Comparison of ENCODE assay signal across 1 cellular context in the genomic region with DNA sequence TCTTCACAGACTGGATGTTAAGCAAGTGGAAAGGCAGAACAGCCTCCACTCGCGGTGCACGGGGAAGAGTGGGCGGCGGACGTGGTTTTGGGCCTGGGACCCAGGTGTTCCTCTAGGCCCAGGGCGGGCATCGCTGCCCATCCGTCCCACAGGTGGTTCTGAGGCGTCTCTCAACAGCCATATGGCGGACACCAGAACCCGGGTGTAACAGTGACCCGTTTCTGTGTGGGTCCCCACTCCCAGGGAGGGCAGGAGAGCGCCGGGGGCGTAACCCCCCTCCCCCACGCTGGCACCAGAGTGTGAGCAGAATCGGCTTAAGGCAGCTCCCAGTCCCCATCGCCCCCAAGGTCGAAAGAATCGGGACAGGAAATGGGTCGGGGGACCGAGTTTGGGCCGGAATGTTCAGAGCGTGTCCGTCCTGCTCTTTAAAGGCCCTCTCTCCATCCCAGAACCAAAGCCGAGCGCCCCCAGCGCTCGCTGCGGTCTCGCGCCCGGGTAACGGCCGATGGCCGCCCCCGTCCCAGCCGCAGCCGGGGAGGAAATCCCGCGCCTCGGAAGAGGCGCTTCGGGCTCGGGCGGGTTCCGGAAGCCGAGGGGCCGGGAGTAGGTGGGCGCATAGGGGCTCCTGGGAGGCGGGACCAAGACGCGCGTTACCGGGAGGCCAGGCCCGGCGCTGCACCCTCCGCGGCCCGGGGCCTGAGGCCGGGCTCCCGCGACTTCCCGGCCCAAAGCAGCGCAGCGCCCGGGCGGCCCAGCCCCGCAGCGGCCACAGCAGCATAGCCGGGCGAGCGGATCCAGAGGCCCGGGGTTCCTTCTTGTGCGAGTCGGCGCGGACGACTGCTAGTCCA.
A peak's percentile ranks its signal among the peaks of the same experiment; 100 is the strongest.
TF ChIP-seq lines count a peak whose summit lies in the region.

A gene (minus strand): TSS at position 839 of the 848 bp plus-strand sequence. CDS start 61 bp downstream, at position 778.

TF ChIP-seq in HepG2, 621 proteins besides CTCF, POLR2A, EP300 and RAD21 (continued from another document and continues in another):
- TF ChIP-seq, protein P1, sequence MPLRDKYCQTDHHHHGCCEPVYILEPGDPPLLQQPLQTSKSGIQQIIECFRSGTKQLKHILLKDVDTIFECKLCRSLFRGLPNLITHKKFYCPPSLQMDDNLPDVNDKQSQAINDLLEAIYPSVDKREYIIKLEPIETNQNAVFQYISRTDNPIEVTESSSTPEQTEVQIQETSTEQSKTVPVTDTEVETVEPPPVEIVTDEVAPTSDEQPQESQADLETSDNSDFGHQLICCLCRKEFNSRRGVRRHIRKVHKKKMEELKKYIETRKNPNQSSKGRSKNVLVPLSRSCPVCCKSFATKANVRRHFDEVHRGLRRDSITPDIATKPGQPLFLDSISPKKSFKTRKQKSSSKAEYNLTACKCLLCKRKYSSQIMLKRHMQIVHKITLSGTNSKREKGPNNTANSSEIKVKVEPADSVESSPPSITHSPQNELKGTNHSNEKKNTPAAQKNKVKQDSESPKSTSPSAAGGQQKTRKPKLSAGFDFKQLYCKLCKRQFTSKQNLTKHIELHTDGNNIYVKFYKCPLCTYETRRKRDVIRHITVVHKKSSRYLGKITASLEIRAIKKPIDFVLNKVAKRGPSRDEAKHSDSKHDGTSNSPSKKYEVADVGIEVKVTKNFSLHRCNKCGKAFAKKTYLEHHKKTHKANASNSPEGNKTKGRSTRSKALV (CRISPR knock-in tag; IDR thresholded peaks at IDR 0.05) = peak; percentile 54; the same call in 1 of the 2 replicates
- TF ChIP-seq, protein P2, sequence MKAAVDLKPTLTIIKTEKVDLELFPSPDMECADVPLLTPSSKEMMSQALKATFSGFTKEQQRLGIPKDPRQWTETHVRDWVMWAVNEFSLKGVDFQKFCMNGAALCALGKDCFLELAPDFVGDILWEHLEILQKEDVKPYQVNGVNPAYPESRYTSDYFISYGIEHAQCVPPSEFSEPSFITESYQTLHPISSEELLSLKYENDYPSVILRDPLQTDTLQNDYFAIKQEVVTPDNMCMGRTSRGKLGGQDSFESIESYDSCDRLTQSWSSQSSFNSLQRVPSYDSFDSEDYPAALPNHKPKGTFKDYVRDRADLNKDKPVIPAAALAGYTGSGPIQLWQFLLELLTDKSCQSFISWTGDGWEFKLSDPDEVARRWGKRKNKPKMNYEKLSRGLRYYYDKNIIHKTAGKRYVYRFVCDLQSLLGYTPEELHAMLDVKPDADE (CRISPR knock-in tag; IDR thresholded peaks at IDR 0.05) = no peak; the same call in 1 of the 2 replicates
- TF ChIP-seq FOXP1 (IDR thresholded peaks at IDR 0.05) (no peak), FOXP1 (CRISPR knock-in tag; IDR thresholded peaks at IDR 0.05) (no peak), ETV6 (CRISPR knock-in tag; conservative IDR thresholded peaks at IDR 0.05) (0 out of 2 replicates have a peak, but pooled peaks have one; percentile 24), ZNF230 (CRISPR knock-in tag; IDR thresholded peaks at IDR 0.05) (peak; percentile 74), IKZF1 (IDR thresholded peaks at IDR 0.05) (no peak), PITX1 (CRISPR knock-in tag; IDR thresholded peaks at IDR 0.05) (peak; percentile 75), MTA3 (CRISPR knock-in tag; IDR thresholded peaks at IDR 0.05) (no peak), ZNF792 (CRISPR knock-in tag; IDR thresholded peaks at IDR 0.05) (peak; percentile 80), NR2C2 (CRISPR knock-in tag; IDR thresholded peaks at IDR 0.05; ENCODE audit: borderline replicate concordance) (peak; percentile 72), ZNF441 (CRISPR knock-in tag; IDR thresholded peaks at IDR 0.05; ENCODE audit: borderline replicate concordance) (peak; percentile 56; the same call in 1 of the 2 replicates), ZNF343 (CRISPR knock-in tag; IDR thresholded peaks at IDR 0.05) (peak; percentile 87), HCFC1 (IDR thresholded peaks at IDR 0.05; ENCODE audit: low read depth, low read length) (no peak), REXO4 (CRISPR knock-in tag; IDR thresholded peaks at IDR 0.05; ENCODE audit: borderline replicate concordance) (no peak), TOPORS (CRISPR knock-in tag; IDR thresholded peaks at IDR 0.05) (no peak), ERF (CRISPR knock-in tag; IDR thresholded peaks at IDR 0.05) (peak; percentile 75), ZNF468 (CRISPR knock-in tag; IDR thresholded peaks at IDR 0.05) (no peak), ZNF337 (CRISPR knock-in tag; IDR thresholded peaks at IDR 0.05; ENCODE audit: borderline replicate concordance, low read depth) (no peak), ZIK1 (CRISPR knock-in tag; IDR thresholded peaks at IDR 0.05; ENCODE audit: borderline replicate concordance, low read depth) (no peak; the same call in 1 of the 2 replicates), SUZ12 (IDR thresholded peaks at IDR 0.05; ENCODE audit: low read depth, low read length) (no peak), ZMYM3 (CRISPR knock-in tag; IDR thresholded peaks at IDR 0.05) (peak; percentile 37), PRPF4 (IDR thresholded peaks at IDR 0.05; ENCODE audit: low read depth, low read length, poor library complexity, severe bottlenecking) (peak; percentile 91), ZNF326 (CRISPR knock-in tag; IDR thresholded peaks at IDR 0.05; ENCODE audit: borderline replicate concordance) (no peak), ZNF564 (CRISPR knock-in tag; IDR thresholded peaks at IDR 0.05) (peak; percentile 68; the same call in 1 of the 2 replicates), SP5 (CRISPR knock-in tag; IDR thresholded peaks at IDR 0.05; ENCODE audit: borderline replicate concordance, low read depth) (peak; percentile 19; the same call in 1 of the 2 replicates), HOXD1 (CRISPR knock-in tag; IDR thresholded peaks at IDR 0.05) (no peak; the same call in 1 of the 2 replicates), ZBTB42 (CRISPR knock-in tag; IDR thresholded peaks at IDR 0.05) (peak; percentile 68; the same call in 1 of the 2 replicates)
- TF ChIP-seq, protein P3, sequence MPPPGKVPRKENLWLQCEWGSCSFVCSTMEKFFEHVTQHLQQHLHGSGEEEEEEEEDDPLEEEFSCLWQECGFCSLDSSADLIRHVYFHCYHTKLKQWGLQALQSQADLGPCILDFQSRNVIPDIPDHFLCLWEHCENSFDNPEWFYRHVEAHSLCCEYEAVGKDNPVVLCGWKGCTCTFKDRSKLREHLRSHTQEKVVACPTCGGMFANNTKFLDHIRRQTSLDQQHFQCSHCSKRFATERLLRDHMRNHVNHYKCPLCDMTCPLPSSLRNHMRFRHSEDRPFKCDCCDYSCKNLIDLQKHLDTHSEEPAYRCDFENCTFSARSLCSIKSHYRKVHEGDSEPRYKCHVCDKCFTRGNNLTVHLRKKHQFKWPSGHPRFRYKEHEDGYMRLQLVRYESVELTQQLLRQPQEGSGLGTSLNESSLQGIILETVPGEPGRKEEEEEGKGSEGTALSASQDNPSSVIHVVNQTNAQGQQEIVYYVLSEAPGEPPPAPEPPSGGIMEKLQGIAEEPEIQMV (CRISPR knock-in tag; IDR thresholded peaks at IDR 0.05; ENCODE audit: low read depth) = peak; percentile 46; the same call in 1 of the 2 replicates
- TF ChIP-seq, protein P4, sequence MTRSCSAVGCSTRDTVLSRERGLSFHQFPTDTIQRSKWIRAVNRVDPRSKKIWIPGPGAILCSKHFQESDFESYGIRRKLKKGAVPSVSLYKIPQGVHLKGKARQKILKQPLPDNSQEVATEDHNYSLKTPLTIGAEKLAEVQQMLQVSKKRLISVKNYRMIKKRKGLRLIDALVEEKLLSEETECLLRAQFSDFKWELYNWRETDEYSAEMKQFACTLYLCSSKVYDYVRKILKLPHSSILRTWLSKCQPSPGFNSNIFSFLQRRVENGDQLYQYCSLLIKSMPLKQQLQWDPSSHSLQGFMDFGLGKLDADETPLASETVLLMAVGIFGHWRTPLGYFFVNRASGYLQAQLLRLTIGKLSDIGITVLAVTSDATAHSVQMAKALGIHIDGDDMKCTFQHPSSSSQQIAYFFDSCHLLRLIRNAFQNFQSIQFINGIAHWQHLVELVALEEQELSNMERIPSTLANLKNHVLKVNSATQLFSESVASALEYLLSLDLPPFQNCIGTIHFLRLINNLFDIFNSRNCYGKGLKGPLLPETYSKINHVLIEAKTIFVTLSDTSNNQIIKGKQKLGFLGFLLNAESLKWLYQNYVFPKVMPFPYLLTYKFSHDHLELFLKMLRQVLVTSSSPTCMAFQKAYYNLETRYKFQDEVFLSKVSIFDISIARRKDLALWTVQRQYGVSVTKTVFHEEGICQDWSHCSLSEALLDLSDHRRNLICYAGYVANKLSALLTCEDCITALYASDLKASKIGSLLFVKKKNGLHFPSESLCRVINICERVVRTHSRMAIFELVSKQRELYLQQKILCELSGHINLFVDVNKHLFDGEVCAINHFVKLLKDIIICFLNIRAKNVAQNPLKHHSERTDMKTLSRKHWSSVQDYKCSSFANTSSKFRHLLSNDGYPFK (CRISPR knock-in tag; IDR thresholded peaks at IDR 0.05; ENCODE audit: borderline replicate concordance) = no peak; the same call in 1 of the 2 replicates
- TF ChIP-seq, protein P5, sequence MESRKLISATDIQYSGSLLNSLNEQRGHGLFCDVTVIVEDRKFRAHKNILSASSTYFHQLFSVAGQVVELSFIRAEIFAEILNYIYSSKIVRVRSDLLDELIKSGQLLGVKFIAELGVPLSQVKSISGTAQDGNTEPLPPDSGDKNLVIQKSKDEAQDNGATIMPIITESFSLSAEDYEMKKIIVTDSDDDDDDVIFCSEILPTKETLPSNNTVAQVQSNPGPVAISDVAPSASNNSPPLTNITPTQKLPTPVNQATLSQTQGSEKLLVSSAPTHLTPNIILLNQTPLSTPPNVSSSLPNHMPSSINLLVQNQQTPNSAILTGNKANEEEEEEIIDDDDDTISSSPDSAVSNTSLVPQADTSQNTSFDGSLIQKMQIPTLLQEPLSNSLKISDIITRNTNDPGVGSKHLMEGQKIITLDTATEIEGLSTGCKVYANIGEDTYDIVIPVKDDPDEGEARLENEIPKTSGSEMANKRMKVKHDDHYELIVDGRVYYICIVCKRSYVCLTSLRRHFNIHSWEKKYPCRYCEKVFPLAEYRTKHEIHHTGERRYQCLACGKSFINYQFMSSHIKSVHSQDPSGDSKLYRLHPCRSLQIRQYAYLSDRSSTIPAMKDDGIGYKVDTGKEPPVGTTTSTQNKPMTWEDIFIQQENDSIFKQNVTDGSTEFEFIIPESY (CRISPR knock-in tag; IDR thresholded peaks at IDR 0.05) = peak; percentile 92
- TF ChIP-seq, protein P6, sequence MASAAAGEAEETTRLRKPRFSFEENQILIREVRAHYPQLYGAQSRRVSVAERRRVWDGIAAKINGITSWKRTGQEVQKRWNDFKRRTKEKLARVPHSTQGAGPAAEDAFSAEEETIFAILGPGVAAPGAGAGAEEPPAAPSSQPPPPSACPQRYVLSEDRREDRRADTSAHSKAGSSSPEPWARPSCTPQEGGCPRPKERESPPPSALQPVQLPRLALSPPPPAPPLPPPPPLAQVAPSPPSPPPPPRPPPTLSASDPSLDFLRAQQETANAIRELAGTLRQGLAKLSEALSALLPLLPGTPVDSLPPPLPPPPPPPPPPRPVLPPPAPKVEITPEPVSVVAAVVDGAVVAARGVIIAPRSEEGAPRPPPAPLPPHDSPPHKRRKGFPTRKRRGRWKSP (CRISPR knock-in tag; IDR thresholded peaks at IDR 0.05) = peak; percentile 65; the same call in 1 of the 2 replicates
- TF ChIP-seq, protein P7, sequence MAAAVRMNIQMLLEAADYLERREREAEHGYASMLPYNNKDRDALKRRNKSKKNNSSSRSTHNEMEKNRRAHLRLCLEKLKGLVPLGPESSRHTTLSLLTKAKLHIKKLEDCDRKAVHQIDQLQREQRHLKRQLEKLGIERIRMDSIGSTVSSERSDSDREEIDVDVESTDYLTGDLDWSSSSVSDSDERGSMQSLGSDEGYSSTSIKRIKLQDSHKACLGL (CRISPR knock-in tag; IDR thresholded peaks at IDR 0.05) = peak; percentile 75; the same call in 1 of the 2 replicates
- TF ChIP-seq, protein P8, sequence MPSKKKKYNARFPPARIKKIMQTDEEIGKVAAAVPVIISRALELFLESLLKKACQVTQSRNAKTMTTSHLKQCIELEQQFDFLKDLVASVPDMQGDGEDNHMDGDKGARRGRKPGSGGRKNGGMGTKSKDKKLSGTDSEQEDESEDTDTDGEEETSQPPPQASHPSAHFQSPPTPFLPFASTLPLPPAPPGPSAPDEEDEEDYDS (CRISPR knock-in tag; IDR thresholded peaks at IDR 0.05) = no peak
- TF ChIP-seq, protein P9, sequence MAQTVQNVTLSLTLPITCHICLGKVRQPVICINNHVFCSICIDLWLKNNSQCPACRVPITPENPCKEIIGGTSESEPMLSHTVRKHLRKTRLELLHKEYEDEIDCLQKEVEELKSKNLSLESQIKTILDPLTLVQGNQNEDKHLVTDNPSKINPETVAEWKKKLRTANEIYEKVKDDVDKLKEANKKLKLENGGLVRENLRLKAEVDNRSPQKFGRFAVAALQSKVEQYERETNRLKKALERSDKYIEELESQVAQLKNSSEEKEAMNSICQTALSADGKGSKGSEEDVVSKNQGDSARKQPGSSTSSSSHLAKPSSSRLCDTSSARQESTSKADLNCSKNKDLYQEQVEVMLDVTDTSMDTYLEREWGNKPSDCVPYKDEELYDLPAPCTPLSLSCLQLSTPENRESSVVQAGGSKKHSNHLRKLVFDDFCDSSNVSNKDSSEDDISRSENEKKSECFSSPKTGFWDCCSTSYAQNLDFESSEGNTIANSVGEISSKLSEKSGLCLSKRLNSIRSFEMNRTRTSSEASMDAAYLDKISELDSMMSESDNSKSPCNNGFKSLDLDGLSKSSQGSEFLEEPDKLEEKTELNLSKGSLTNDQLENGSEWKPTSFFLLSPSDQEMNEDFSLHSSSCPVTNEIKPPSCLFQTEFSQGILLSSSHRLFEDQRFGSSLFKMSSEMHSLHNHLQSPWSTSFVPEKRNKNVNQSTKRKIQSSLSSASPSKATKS (CRISPR knock-in tag; IDR thresholded peaks at IDR 0.05) = peak; percentile 85; the same call in 1 of the 2 replicates
- TF ChIP-seq, protein P10, sequence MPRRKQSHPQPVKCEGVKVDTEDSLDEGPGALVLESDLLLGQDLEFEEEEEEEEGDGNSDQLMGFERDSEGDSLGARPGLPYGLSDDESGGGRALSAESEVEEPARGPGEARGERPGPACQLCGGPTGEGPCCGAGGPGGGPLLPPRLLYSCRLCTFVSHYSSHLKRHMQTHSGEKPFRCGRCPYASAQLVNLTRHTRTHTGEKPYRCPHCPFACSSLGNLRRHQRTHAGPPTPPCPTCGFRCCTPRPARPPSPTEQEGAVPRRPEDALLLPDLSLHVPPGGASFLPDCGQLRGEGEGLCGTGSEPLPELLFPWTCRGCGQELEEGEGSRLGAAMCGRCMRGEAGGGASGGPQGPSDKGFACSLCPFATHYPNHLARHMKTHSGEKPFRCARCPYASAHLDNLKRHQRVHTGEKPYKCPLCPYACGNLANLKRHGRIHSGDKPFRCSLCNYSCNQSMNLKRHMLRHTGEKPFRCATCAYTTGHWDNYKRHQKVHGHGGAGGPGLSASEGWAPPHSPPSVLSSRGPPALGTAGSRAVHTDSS (CRISPR knock-in tag; conservative IDR thresholded peaks at IDR 0.05) = no peak
